In genomic region chr6:84304881-84305280, GRCh38 we compare ENCODE assay signal across 24 cellular contexts.
"Had no signal": no experiment of that assay in that cellular context is flagged by ENCODE, and none has a peak within 500 bp of the region (broad histone marks: within the 10 kb centered on the region; RNA-seq: fewer than 3 reads in every experiment).

No MANE protein-coding gene starts in this region.

- DNase-seq: hypothalamus; immature natural killer cell; kidney; left colon; left lung; lower lobe of right lung; mammary epithelial cell; mesenchymal stem cell; naive B cell; natural killer cell; pancreas; posterior cingulate gyrus; retina; right cardiac atrium; stimulated activated CD4-positive, alpha-beta T cell treated with anti-CD3 and anti-CD28 coated beads, Interleukin-12 subunit alpha, Interleukin-12 subunit beta, amount 100 ng/mL, for 4 hours; stimulated activated CD4-positive, alpha-beta T cell treated with anti-CD3 and anti-CD28 coated beads, Interleukin-15, amount 100 ng/mL, for 24 hours; stimulated activated CD4-positive, alpha-beta T cell treated with anti-CD3 and anti-CD28 coated beads, Interleukin-2, amount 100 ng/mL, for 24 hours; stimulated activated CD4-positive, alpha-beta T cell treated with anti-CD3 and anti-CD28 coated beads, Interleukin-4, amount 100 ng/mL, for 1 hour; stimulated activated naive CD4-positive, alpha-beta T cell; uterus had no signal

- H3K36me3 ChIP-seq: left lung, lower lobe of right lung, pancreas, prostate gland, tibial nerve, uterus had no signal

- H3K27me3 ChIP-seq: left lung, pancreas, tibial nerve, uterus had no signal

- H3K4me1 ChIP-seq: left lung, lower lobe of right lung, pancreas, prostate gland, tibial nerve, uterus had no signal

- H3K9me3 ChIP-seq: left lung, lower lobe of right lung, pancreas, prostate gland, tibial nerve, uterus had no signal

- H3K4me3 ChIP-seq: left lung, lower lobe of right lung, pancreas, prostate gland, skin epidermis, tibial nerve, uterus had no signal

- ATAC-seq: left colon, left lung, lower lobe of right lung, natural killer cell, pancreas, right cardiac atrium, sciatic nerve had no signal
